9 cellular contexts compared by ENCODE assay signal in the genomic region with DNA sequence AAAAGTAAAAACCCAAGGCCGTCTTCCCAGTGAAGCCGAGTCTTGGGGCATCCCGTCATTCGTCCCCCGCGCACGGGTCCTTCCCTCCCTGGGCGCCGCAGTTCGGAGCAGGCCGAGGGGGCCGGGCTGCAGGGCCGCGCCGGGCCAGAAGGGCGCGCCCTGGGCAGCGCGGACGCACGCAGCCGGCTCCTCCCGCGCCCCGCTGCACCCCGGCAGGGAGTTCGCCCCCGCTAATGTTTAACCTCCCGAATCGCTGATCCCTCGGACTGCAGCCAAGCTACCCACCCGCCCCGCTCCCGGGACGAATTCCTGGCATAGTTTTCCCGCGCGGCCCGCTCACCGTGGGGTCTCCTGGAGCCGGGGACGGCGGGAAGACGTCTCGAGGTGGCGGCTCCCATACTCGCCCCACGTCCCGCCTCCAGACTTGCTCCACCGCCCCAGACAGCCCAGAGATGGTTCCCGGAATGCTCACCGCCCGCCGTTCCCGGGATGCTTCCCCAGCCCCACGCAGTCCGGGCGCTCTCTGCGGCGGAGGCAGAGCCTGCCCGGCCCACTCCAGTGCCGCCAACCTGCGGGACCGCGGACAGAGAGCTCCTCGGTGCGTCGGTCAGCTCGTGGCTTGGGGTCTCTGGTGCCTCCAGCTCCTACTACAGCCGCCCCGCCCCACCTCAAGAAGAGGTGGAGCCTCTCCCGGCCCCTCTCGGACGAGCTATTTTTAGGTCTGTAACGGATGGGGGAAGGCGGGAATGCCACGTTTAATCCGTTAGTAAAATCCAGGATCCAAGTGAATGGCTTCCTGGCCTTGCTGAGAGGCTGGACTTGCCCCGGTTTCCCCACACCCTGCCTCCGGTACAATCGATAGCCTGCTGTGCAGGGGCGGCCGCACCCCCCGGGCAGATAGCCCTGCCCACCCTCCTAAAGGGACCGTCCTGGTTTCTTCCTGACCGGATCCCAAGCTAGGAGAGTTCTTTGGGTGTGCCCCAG. TPM values are rescaled to one million over a fixed set of nuclear protein-coding genes. Genes with fewer than 3 reads are reported as not detected.
A peak's percentile ranks its signal among the peaks of the same experiment; 100 is the strongest.
DNase-seq lines count a peak whose midpoint lies in the region; ATAC-seq, FAIRE-seq and TF ChIP-seq lines count a peak whose summit lies in the region.
"Had no signal": no experiment of that assay in that cellular context is flagged by ENCODE, and none has a peak within 500 bp of the region (broad histone marks: within the 10 kb centered on the region; RNA-seq: fewer than 3 reads in every experiment).

A gene with protein sequence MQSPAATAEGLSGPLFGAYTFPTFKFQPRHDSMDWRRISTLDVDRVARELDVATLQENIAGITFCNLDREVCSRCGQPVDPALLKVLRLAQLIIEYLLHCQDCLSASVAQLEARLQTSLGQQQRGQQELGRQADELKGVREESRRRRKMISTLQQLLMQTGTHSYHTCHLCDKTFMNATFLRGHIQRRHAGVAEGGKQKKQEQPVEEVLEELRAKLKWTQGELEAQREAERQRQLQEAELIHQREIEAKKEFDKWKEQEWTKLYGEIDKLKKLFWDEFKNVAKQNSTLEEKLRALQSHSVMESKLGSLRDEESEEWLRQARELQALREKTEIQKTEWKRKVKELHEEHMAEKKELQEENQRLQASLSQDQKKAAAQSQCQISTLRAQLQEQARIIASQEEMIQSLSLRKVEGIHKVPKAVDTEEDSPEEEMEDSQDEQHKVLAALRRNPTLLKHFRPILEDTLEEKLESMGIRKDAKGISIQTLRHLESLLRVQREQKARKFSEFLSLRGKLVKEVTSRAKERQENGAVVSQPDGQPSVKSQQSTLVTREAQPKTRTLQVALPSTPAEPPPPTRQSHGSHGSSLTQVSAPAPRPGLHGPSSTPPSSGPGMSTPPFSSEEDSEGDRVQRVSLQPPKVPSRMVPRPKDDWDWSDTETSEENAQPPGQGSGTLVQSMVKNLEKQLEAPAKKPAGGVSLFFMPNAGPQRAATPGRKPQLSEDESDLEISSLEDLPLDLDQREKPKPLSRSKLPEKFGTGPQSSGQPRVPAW (minus strand): TSS at position 621 of the 984 bp plus-strand sequence. CDS start 11,637 bp downstream, outside the sequence.

- FAIRE-seq in GM12878 (lab: Jason Lieb, UNC), result no peak
- FAIRE-seq: colon had no signal

- DNase-seq in DMS79 (lab: John Stamatoyannopoulos, UW) (peak; percentile 25), HuH-7 (ENCODE audit: low spot score) (peak; percentile 59), RPMI8226 (peak; percentile 46), GM12878 (ENCODE audit: low read depth, low spot score) (no peak), hypothalamus (lab: John Stamatoyannopoulos, UW) (peak in 40 of 51 donors; percentile 9 to 69 (median 39)), renal cortical epithelial cell (ENCODE audit: low read depth) (peak; percentile 71)
- no peak for DNase-seq in stimulated activated naive CD4-positive, alpha-beta T cell treated with Interleukin-2 at 50 U/mL for 16 hours (lab: John Stamatoyannopoulos, UW)

- intact Hi-C loops in GM12878 (cut with micrococcal nuclease; ENCODE audit: unreplicated experiment), result no loop called here

- POLR2A ChIA-PET in GM12878 (lab: Charles Lee), result no interaction called here

- peak within 1 kb of the TSS; percentile 70 for H3K4me2 ChIP-seq in GM12878 (ENCODE audit: control insufficient read depth, insufficient read depth)

- H3K9me3 ChIP-seq in GM12878 (replicated peaks; ENCODE audit: control insufficient read depth, insufficient read depth, low read length), result no peaks in the 10 kb centered on the region

- no peaks in the 10 kb centered on the region for H4K20me1 ChIP-seq in GM12878 (ENCODE audit: control insufficient read depth, insufficient read depth)

- TF ChIP-seq EP300 in GM12878 (IDR thresholded peaks at IDR 0.05; ENCODE audit: borderline replicate concordance in 1 of 2, control insufficient read depth in 1 of 2, low read depth in 2 of 2, low read length in 2 of 2), result no peak

- peak; percentile 68 for ATAC-seq in GM21515 (IDR thresholded peaks at IDR 0.05; ENCODE audit: unreplicated experiment)
- peak; percentile 94 for ATAC-seq in GM12878

- RAD21 ChIA-PET in GM12878 (lab: Charles Lee; ENCODE audit: unreplicated experiment), result no interaction called here

- H3K4me1 ChIP-seq in GM12878 (ENCODE audit: control insufficient read depth, insufficient read depth, low read length), result no peaks in the 10 kb centered on the region

- SMC1A ChIA-PET in GM12878 (lab: Charles Lee; ENCODE audit: uncharacterized antibody, unreplicated experiment), result no interaction called here

- no peak within 1 kb of the TSS for H3K27ac ChIP-seq in GM12878 (ENCODE audit: control insufficient read depth, insufficient read depth)

- TF ChIP-seq POLR2A in GM12878 (IDR thresholded peaks at IDR 0.05; ENCODE audit: low read depth, low read length), result no peak

- peaks cover 3 to 15% of the 10 kb centered on the region in 2 experiments for H3K27me3 ChIP-seq in GM12878 (replicated peaks in 1 of 2; ENCODE audit: control insufficient read depth in 2 of 2, insufficient read depth in 2 of 2, low read length in 1 of 2)

- 2% methylated on average over 67 of the region's 86 CpGs for WGBS in GM12878 (ENCODE audit: insufficient coverage, insufficient replicate concordance, low lambda C conversion rate, missing lambda C conversion rate)

- no TSS peak for BruUV-seq in GM12878 (replicated peaks; lab: Mats Ljungman, UMichigan)

- no peak within 1 kb of the TSS for H3K9ac ChIP-seq in GM12878 (ENCODE audit: control insufficient read depth, insufficient read depth, low read length)

- H3K79me2 ChIP-seq in GM12878 (ENCODE audit: control insufficient read depth, insufficient read depth, low read length), result no peaks in the 10 kb centered on the region

- CTCF ChIA-PET in GM12878 (lab: Yijun Ruan, JAX), result interaction anchor here (1.6 to 1.7 kb wide), 2 partner anchors 46 to 63 kb away, joined by 3 to 5 read pairs; no protein-coding TSS in a partner anchor

- no peak for TF ChIP-seq RAD21 in GM12878 (IDR thresholded peaks at IDR 0.05; ENCODE audit: insufficient read depth, low read depth, low read length)

- peak within 1 kb of the TSS; percentile 54 for H3K4me3 ChIP-seq in GM12878

- in situ Hi-C loops in GM12878 (cut with MboI), result loop anchor here (5.0 kb wide), 1 partner anchor 48 kb away; no protein-coding TSS in a partner anchor

- peak; percentile 33 to 35 (median 34); a peak in 5 of 6 replicates for TF ChIP-seq CTCF in GM12878 (IDR thresholded peaks at IDR 0.05 in 2 of 3, conservative IDR thresholded peaks at IDR 0.05 in 1 of 3; ENCODE audit: control insufficient read depth in 2 of 3, extremely low read depth in 1 of 3, insufficient read depth in 1 of 3, low read depth in 3 of 3, low read length in 3 of 3)

- H2AFZ ChIP-seq in GM12878 (ENCODE audit: control insufficient read depth, low read depth, low read length), result peak within 1 kb of the TSS; percentile 69

- H3K36me3 ChIP-seq in GM12878 (ENCODE audit: control insufficient read depth in 2 of 2, insufficient read depth in 2 of 2, low read length in 1 of 2), result no peaks in the 10 kb centered on the region

TF ChIP-seq in GM12878, 131 proteins besides CTCF, POLR2A, EP300 and RAD21 (continues in another document):
- TF ChIP-seq ZNF384 (IDR thresholded peaks at IDR 0.05; ENCODE audit: borderline replicate concordance, low read depth, low read length) (no peak), MYC (IDR thresholded peaks at IDR 0.05; ENCODE audit: insufficient read depth, insufficient read length, insufficient replicate concordance, low read length, severe bottlenecking) (no peak), SMC3 (IDR thresholded peaks at IDR 0.05; ENCODE audit: borderline replicate concordance, low read length) (no peak; the same call in 1 of the 2 replicates), YBX1 (IDR thresholded peaks at IDR 0.05) (no peak), EZH2 (IDR thresholded peaks at IDR 0.05; ENCODE audit: borderline replicate concordance, control insufficient read depth, low read depth, low read length) (no peak), IKZF1 (conservative IDR thresholded peaks at IDR 0.05) (0 out of 2 replicates have a peak, but pooled peaks have one; percentile 18), BRCA1 (IDR thresholded peaks at IDR 0.05; ENCODE audit: low read depth, low read length) (no peak), EGR1 (IDR thresholded peaks at IDR 0.05; ENCODE audit: borderline replicate concordance in 1 of 2, low read depth in 2 of 2, low read length in 2 of 2) (0 out of 3 replicates have a peak, but pooled peaks of 1 of the 2 experiments have one; percentile 15), BHLHE40 (IDR thresholded peaks at IDR 0.05; ENCODE audit: borderline replicate concordance in 1 of 2, low read depth in 2 of 2, low read length in 1 of 2) (0 out of 4 replicates have a peak, but pooled peaks of 1 of the 2 experiments have one; percentile 12), CREM (IDR thresholded peaks at IDR 0.05; ENCODE audit: low read depth) (no peak)
- TF ChIP-seq, protein P1, sequence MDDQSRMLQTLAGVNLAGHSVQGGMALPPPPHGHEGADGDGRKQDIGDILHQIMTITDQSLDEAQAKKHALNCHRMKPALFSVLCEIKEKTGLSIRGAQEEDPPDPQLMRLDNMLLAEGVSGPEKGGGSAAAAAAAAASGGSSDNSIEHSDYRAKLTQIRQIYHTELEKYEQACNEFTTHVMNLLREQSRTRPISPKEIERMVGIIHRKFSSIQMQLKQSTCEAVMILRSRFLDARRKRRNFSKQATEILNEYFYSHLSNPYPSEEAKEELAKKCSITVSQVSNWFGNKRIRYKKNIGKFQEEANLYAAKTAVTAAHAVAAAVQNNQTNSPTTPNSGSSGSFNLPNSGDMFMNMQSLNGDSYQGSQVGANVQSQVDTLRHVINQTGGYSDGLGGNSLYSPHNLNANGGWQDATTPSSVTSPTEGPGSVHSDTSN (IDR thresholded peaks at IDR 0.05; ENCODE audit: insufficient replicate concordance, low read depth, low read length), result no peak

RNA-seq across cellular contexts. Expression of the gene that starts here (rescaled TPM):
- total RNA-seq in GM12878 (2013; cell fraction: nucleolus; rRNA removed), result not detected in 2 replicates
- total RNA-seq in GM12878 (2014; rRNA removed) (not detected in 2 replicates), GM12878 (2014; rRNA removed; fragmentation: Illumina TruSeq; extraction: Trizol) (not detected in 2 replicates), GM12878 (2021) (not detected in 2 replicates), renal cortical epithelial cell (9.0 and 21.5 TPM in 2 replicates)
- polyA plus RNA-seq in GM12878 (2011; ENCODE audit: low read depth), result not detected
- polyA plus RNA-seq in GM12878 (2011; rRNA removed) (not detected in 2 replicates), GM12878 (2014; fragmentation: Illumina TruSeq; extraction: Trizol) (not detected in 2 replicates), GM12878 (2014; fragmentation: Nextera tagmentation; extraction: Ambion mirVana) (not detected), GM12878 (2014; rRNA removed) (not detected in 2 replicates), GM12878 (2016; fragmentation: Nextera tagmentation; extraction: Ambion mirVana) (not detected)
- 0.02 and 0.03 TPM in 2 replicates for polyA plus RNA-seq in GM12878 (2011; cell fraction: cytosol; rRNA removed)
- 0.07 and 0.18 TPM in 2 replicates for polyA plus RNA-seq in GM12878 (2011; cell fraction: nucleus; rRNA removed)
- polyA plus RNA-seq in GM12878 (2012), result not detected in 2 replicates
- not detected in 2 replicates for polyA minus RNA-seq in GM12878 (2011; rRNA and poly(A)+ RNA removed)
- polyA minus RNA-seq in GM12878 (2011; cell fraction: cytosol; rRNA and poly(A)+ RNA removed), result not detected in 2 replicates
- polyA minus RNA-seq in GM12878 (2011; cell fraction: nucleus; rRNA and poly(A)+ RNA removed), result 0.10 TPM in 1 of 2 replicates, not detected in the other

Comparison
In these comparisons a context has a peak if more than half of its experiments do, and no peak if none do; other contexts are left out.
1. Peak in ATAC-seq, H3K4me3 ChIP-seq and H3K4me2 ChIP-seq in GM12878; RNA of the gene not detected or under 1 TPM.
2. DNase-seq: peak in DMS79 (single experiment), HuH-7 (single experiment), RPMI8226 (single experiment), hypothalamus (40 of 51) and renal cortical epithelial cell (single experiment); none in GM12878 (single experiment) and stimulated activated naive CD4-positive, alpha-beta T cell treated with Interleukin-2 at 50 U/mL for 16 hours (single experiment).